ENCODE assay signal across 20 cellular contexts in the genomic region with DNA sequence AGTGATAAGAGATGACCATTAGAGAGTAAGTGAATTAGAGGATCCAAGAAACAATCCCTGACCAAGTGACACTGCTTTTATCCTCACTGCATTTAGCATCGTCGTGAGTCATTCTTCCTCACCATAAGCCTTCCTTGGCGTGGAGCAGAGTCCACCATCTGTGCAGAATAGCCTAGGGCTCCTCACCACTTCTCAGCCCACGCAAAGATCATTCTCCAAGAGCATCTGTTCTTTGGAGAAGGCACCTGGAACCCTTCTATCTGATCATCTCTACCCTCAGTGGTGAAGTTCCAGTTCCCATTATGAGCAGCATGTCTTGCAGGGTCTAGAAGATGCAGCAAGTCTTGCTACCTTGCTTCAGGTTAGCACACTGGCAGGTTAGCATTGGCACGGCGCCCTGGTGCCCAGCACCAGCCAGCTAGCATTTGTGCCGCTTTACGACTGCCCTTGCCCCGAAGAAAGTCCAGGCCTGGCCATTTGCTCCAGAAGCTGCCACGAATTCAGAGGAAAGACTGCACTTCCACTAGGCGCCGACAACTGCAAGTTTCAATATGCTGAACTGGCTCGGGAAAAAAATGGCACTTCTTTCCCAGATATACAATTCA.
A peak's percentile ranks its signal among the peaks of the same experiment; 100 is the strongest.
DNase-seq lines count a peak whose midpoint lies in the region; ATAC-seq and TF ChIP-seq lines count a peak whose summit lies in the region.
"Had no signal": no experiment of that assay in that cellular context is flagged by ENCODE, and none has a peak within 500 bp of the region (broad histone marks: within the 10 kb centered on the region; RNA-seq: fewer than 3 reads in every experiment).

No MANE protein-coding gene starts in this region.

- ATAC-seq in IMR-90 (ENCODE audit: low read depth) = peak; percentile 24; the same call in 1 of the 2 replicates
- no peak for ATAC-seq in HG03457 (IDR thresholded peaks at IDR 0.05; ENCODE audit: unreplicated experiment)
- no peak for ATAC-seq in GM18505 (IDR thresholded peaks at IDR 0.05; ENCODE audit: unreplicated experiment)
- ATAC-seq: activated CD8-positive, alpha-beta T cell treated with anti-CD3 and anti-CD28 coated beads for 36 hours; left lung; pancreas; Right ventricle myocardium inferior had no signal

- no peak overlapping the region for H2BK20ac ChIP-seq in IMR-90 (ENCODE audit: low read depth, low read length)

- intact Hi-C loops in IMR-90 (cut with micrococcal nuclease) = no loop called here

- H2AFZ ChIP-seq in IMR-90 (replicated peaks; ENCODE audit: low read length, poor library complexity) = no peak overlapping the region
- no peak overlapping the region for H2AFZ ChIP-seq in mesenchymal stem cell (ENCODE audit: low read depth, low read length)

- TF ChIP-seq POLR2A in IMR-90 (IDR thresholded peaks at IDR 0.05; ENCODE audit: low read depth, low read length) = no peak
- no peak for TF ChIP-seq POLR2A in GM18505 (IDR thresholded peaks at IDR 0.05; ENCODE audit: borderline replicate concordance, extremely low read depth, insufficient read depth, insufficient read length)

- H4K91ac ChIP-seq in IMR-90 (ENCODE audit: insufficient read depth, low read depth, low read length) = no peak overlapping the region
- no peak overlapping the region for H4K91ac ChIP-seq in mesenchymal stem cell (ENCODE audit: low read length)

- H3K4ac ChIP-seq in IMR-90 (ENCODE audit: low read depth, low read length) (no peak overlapping the region), mesenchymal stem cell (ENCODE audit: low read depth in 1 of 2, low read length in 2 of 2) (no peak overlapping the region)

- no peak overlapping the region for H2AK5ac ChIP-seq in IMR-90 (ENCODE audit: low read depth, low read length)
- H2AK5ac ChIP-seq in mesenchymal stem cell (ENCODE audit: low read length, severe bottlenecking) = no peak overlapping the region

- no peaks in the 10 kb centered on the region for H4K20me1 ChIP-seq in IMR-90 (ENCODE audit: insufficient read depth, low read length)

- 92% methylated on average over 12 of the region's 13 CpGs; no CpG with 5 or more reads in 1 of the 2 experiments for WGBS in IMR-90 (ENCODE audit: extremely low coverage in 2 of 2, insufficient read length in 1 of 2), 2 experiments
- WGBS in mesenchymal stem cell = 84% methylated on average over 13 of the region's 13 CpGs

- H4K8ac ChIP-seq in IMR-90 (ENCODE audit: low read depth in 2 of 2, low read length in 2 of 2) (no peak overlapping the region), mesenchymal stem cell (ENCODE audit: low read length) (no peak overlapping the region)

- no peaks in the 10 kb centered on the region for H3K4me1 ChIP-seq in IMR-90 (ENCODE audit: control insufficient read depth, insufficient read depth, low read length)
- H3K4me1 ChIP-seq in mesenchymal stem cell (ENCODE audit: control insufficient read depth, insufficient read depth, low read depth, low read length) = peaks cover 24% of the 10 kb centered on the region
- H3K4me1 ChIP-seq: left lung, pancreas had no signal

- DNase-seq in AG20443 (ENCODE audit: low spot score) = peak; percentile 78
- peak; percentile 64 for DNase-seq in IMR-90
- DNase-seq in cerebellum (ENCODE audit: low spot score) = peak; percentile 64
- DNase-seq in mesenchymal stem cell = peak; percentile 45
- DNase-seq in stimulated activated naive CD4-positive, alpha-beta T cell treated with Interleukin-2 at 50 U/mL for 16 hours (lab: John Stamatoyannopoulos, UW) = no peak
- DNase-seq in COLO668 (lab: John Stamatoyannopoulos, UW; ENCODE audit: unreplicated experiment) = no peak
- DNase-seq: activated CD8-positive, alpha-beta T cell treated with anti-CD3 and anti-CD28 coated beads for 36 hours; activated naive CD8-positive, alpha-beta T cell treated with anti-CD3 and anti-CD28 coated beads for 36 hours; activated T-cell treated with anti-CD3 and anti-CD28 coated beads, Interleukin-2, amount 50 U/mL, for 48 hours; COR-L47; GDM1; left lung; NCI-H187; NCI-H446; pancreas; stimulated activated CD4-positive, alpha-beta T cell treated with anti-CD3 and anti-CD28 coated beads, Interleukin-4, amount 100 ng/mL, for 1 hour had no signal

- H2BK15ac ChIP-seq in IMR-90 (ENCODE audit: low read depth, low read length) (no peak overlapping the region), mesenchymal stem cell (ENCODE audit: low read depth, poor library complexity, severe bottlenecking) (no peak overlapping the region)

- H3K36me3 ChIP-seq in IMR-90 (ENCODE audit: control insufficient read depth, insufficient read depth, low read length) = no peaks in the 10 kb centered on the region
- no peaks in the 10 kb centered on the region for H3K36me3 ChIP-seq in mesenchymal stem cell (ENCODE audit: control insufficient read depth in 1 of 2, insufficient read depth in 2 of 2, low read depth in 1 of 2, low read length in 2 of 2)
- H3K36me3 ChIP-seq: left lung, pancreas, WERI-Rb-1 had no signal

- H2BK5ac ChIP-seq in IMR-90 (ENCODE audit: low read depth, low read length, poor library complexity, severe bottlenecking) (no peak overlapping the region), mesenchymal stem cell (ENCODE audit: low read depth, low read length, poor library complexity, severe bottlenecking) (no peak overlapping the region)

- H3K18ac ChIP-seq in IMR-90 (ENCODE audit: low read depth, low read length) (no peak overlapping the region), mesenchymal stem cell (ENCODE audit: low read depth in 1 of 2, low read length in 2 of 2) (no peak overlapping the region)

- peak overlapping the region; percentile 11 to 29 for H2BK12ac ChIP-seq in mesenchymal stem cell (ENCODE audit: low read length in 2 of 2)

- in situ Hi-C loops in IMR-90 (cut with MboI; ENCODE audit: low sequenced_read_pairs) = loop anchor here (10.0 kb wide), 1 partner anchor 301 kb away; no protein-coding TSS in a partner anchor

- no peak overlapping the region for H4K5ac ChIP-seq in IMR-90 (ENCODE audit: low read depth, low read length)

- no peak overlapping the region for H2AK9ac ChIP-seq in IMR-90 (replicated peaks; ENCODE audit: low read depth, low read length, poor library complexity)

- no peak overlapping the region for H3K9ac ChIP-seq in IMR-90 (ENCODE audit: low read depth, low read length)
- no peak overlapping the region for H3K9ac ChIP-seq in mesenchymal stem cell (ENCODE audit: low read length)

- POLR2A ChIA-PET in IMR-90 (lab: Charles Lee; ENCODE audit: unreplicated experiment) = no interaction called here

- dilution Hi-C loops in IMR-90 (cut with HindIII; ENCODE audit: low sequenced_read_pairs, unreplicated experiment) = no loop called here

- no TSS peak for BruUV-seq in IMR-90 (replicated peaks; lab: Mats Ljungman, UMichigan)

- H3K4me3 ChIP-seq in IMR-90 (ENCODE audit: insufficient read depth, low read depth, low read length) (no peak overlapping the region), mesenchymal stem cell (ENCODE audit: insufficient read depth in 1 of 2, low read depth in 1 of 2, low read length in 2 of 2) (no peak overlapping the region)
- H3K4me3 ChIP-seq: left lung, pancreas had no signal

- H3K9me1 ChIP-seq in IMR-90 (ENCODE audit: insufficient read depth, low read length) = no peaks in the 10 kb centered on the region

- H3K4me2 ChIP-seq in IMR-90 (ENCODE audit: low read depth, low read length) = no peak overlapping the region
- H3K4me2 ChIP-seq in mesenchymal stem cell (ENCODE audit: low read length, poor library complexity, severe bottlenecking) = no peak overlapping the region

- H2BK120ac ChIP-seq in IMR-90 (ENCODE audit: low read depth, low read length) (no peak overlapping the region), mesenchymal stem cell (ENCODE audit: low read depth, low read length) (no peak overlapping the region)

- TF ChIP-seq RAD21 in IMR-90 (IDR thresholded peaks at IDR 0.05; ENCODE audit: low read length) = no peak

- no peak overlapping the region for H3K23ac ChIP-seq in IMR-90 (ENCODE audit: low read depth, low read length)
- no peak overlapping the region for H3K23ac ChIP-seq in mesenchymal stem cell (ENCODE audit: low read length in 2 of 2)

- CTCF ChIA-PET in IMR-90 (lab: Yijun Ruan, JAX) = interaction anchor here (1.2 kb wide), 1 partner anchor 11 kb away, joined by 6 read pairs; no protein-coding TSS in a partner anchor

- no peak for TF ChIP-seq CTCF in IMR-90 (conservative IDR thresholded peaks at IDR 0.05; ENCODE audit: low read depth, low read length)

- H3K14ac ChIP-seq in IMR-90 (replicated peaks; ENCODE audit: low read depth, low read length) (no peak overlapping the region), mesenchymal stem cell (ENCODE audit: low read length in 2 of 2) (no peak overlapping the region)

- no peak overlapping the region for H3K56ac ChIP-seq in IMR-90 (ENCODE audit: extremely low read depth, insufficient read depth, low read length)

- no peaks in the 10 kb centered on the region for H3K79me1 ChIP-seq in IMR-90 (ENCODE audit: low read depth in 1 of 2, low read length in 2 of 2)
- H3K79me1 ChIP-seq in mesenchymal stem cell (replicated peaks; ENCODE audit: low read length, poor library complexity, severe bottlenecking) = no peaks in the 10 kb centered on the region

- H3K27ac ChIP-seq in IMR-90 (ENCODE audit: insufficient read depth, low read length) (no peak overlapping the region), mesenchymal stem cell (ENCODE audit: low read length, poor library complexity, severe bottlenecking) (no peak overlapping the region)
- H3K27ac ChIP-seq: left lung, pancreas, WERI-Rb-1 had no signal

- no peaks in the 10 kb centered on the region for H3K9me3 ChIP-seq in IMR-90 (ENCODE audit: control insufficient read depth, insufficient read depth, low read length)
- no peaks in the 10 kb centered on the region for H3K9me3 ChIP-seq in mesenchymal stem cell (ENCODE audit: control insufficient read depth, low read length)
- H3K9me3 ChIP-seq: left lung, pancreas had no signal

- H3K27me3 ChIP-seq in IMR-90 (ENCODE audit: control insufficient read depth, insufficient read depth, low read length) = peaks cover 14% of the 10 kb centered on the region
- H3K27me3 ChIP-seq in mesenchymal stem cell (ENCODE audit: control insufficient read depth in 1 of 2, insufficient read depth in 1 of 2, low read length in 2 of 2) = peaks cover 0 to 32% of the 10 kb centered on the region in 2 experiments
- H3K27me3 ChIP-seq: left lung, pancreas had no signal

TF ChIP-seq in IMR-90, 13 proteins besides CTCF, POLR2A, EP300 and RAD21 (continues in another document):
- TF ChIP-seq, protein P1, sequence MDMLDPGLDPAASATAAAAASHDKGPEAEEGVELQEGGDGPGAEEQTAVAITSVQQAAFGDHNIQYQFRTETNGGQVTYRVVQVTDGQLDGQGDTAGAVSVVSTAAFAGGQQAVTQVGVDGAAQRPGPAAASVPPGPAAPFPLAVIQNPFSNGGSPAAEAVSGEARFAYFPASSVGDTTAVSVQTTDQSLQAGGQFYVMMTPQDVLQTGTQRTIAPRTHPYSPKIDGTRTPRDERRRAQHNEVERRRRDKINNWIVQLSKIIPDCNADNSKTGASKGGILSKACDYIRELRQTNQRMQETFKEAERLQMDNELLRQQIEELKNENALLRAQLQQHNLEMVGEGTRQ (IDR thresholded peaks at IDR 0.05; ENCODE audit: low read depth, low read length) = no peak
- TF ChIP-seq MAZ (IDR thresholded peaks at IDR 0.05; ENCODE audit: borderline replicate concordance, low read depth, low read length) (no peak), CEBPB (IDR thresholded peaks at IDR 0.05; ENCODE audit: low read depth, low read length) (no peak), FOS (IDR thresholded peaks at IDR 0.05; ENCODE audit: low read depth, low read length) (no peak), RFX5 (IDR thresholded peaks at IDR 0.05; ENCODE audit: low read depth, low read length) (no peak)

Comparison
In these comparisons a context has a peak if more than half of its experiments do, and no peak if none do; other contexts are left out.
1. DNase-seq: peak in AG20443 (single experiment), IMR-90 (single experiment), cerebellum (single experiment) and mesenchymal stem cell (single experiment); none in stimulated activated naive CD4-positive, alpha-beta T cell treated with Interleukin-2 at 50 U/mL for 16 hours (single experiment) and COLO668 (single experiment).